In genomic region chr16:10744370-10745030, GRCh38 we compare ENCODE assay signal across 8 cellular contexts. TPM values are rescaled to one million over a fixed set of nuclear protein-coding genes. Genes with fewer than 3 reads are reported as not detected.
DNase-seq lines count a peak whose midpoint lies in the region; ATAC-seq and TF ChIP-seq lines count a peak whose summit lies in the region.

No MANE protein-coding gene starts in this region.

- H3K36me3 ChIP-seq in A673 (ENCODE audit: insufficient read depth, low read length, poor library complexity, severe bottlenecking) (no peaks in the 10 kb centered on the region), adrenal gland (replicated peaks in 1 of 2) (peaks cover 0 to 17% of the 10 kb centered on the region in 2 donors), iPS-20b (ENCODE audit: insufficient read depth, low read depth, low read length) (peaks cover 14% of the 10 kb centered on the region; the same call in 1 of the 2 replicates), stomach (peaks cover 19 to 32% (median 29%) of the 10 kb centered on the region in 4 donors)

- H3K23me2 ChIP-seq in H9 (ENCODE audit: insufficient read length, low read depth, low read length, poor library complexity, severe bottlenecking): peaks cover 3% of the 10 kb centered on the region

- H2AFZ ChIP-seq in H9 (ENCODE audit: low read length): no peak overlapping the region

- no peak overlapping the region for H4K91ac ChIP-seq in H9 (ENCODE audit: insufficient read length, low read depth, low read length)

- no peak overlapping the region for H2BK120ac ChIP-seq in H9 (ENCODE audit: low read depth, low read length, poor library complexity, severe bottlenecking)

- H2BK12ac ChIP-seq in H9 (ENCODE audit: insufficient read length, low read depth, low read length): no peak overlapping the region

- H3K27me3 Mint-ChIP-seq in H9 (ENCODE audit: low read depth): no peaks in the 10 kb centered on the region

- H3K4me3 ChIP-seq in A673 (ENCODE audit: low read depth, low read length, poor library complexity, severe bottlenecking) (peak overlapping the region; percentile 57), adrenal gland (peak overlapping the region in 2 of 4 donors; percentile 20 to 61), iPS-20b (ENCODE audit: low read length) (peak overlapping the region; percentile 88), stomach (peak overlapping the region; percentile 45 to 62 (median 52))

- H3K23ac ChIP-seq in H9 (ENCODE audit: insufficient read length, low read depth, low read length): no peak overlapping the region

- peak overlapping the region; percentile 70 to 96 (median 83); a peak in 6 of 7 replicates for H3K27ac Mint-ChIP-seq in H9

- no peaks in the 10 kb centered on the region for H3K79me2 ChIP-seq in H9 (ENCODE audit: insufficient read depth, low read length)

- POLR2A ChIA-PET in A673 (lab: Charles Lee; ENCODE audit: low non-redundant PET): no interaction called here

- TF ChIP-seq CTCF in A673 (conservative IDR thresholded peaks at IDR 0.05; ENCODE audit: low read depth, low read length) (no peak), H9 (conservative IDR thresholded peaks at IDR 0.05) (no peak), adrenal gland (IDR thresholded peaks at IDR 0.05) (no peak), stomach (IDR thresholded peaks at IDR 0.05) (no peak)

- H3K9me3 ChIP-seq in A673 (ENCODE audit: low read depth, low read length, poor library complexity, severe bottlenecking) (no peaks in the 10 kb centered on the region), H9 (ENCODE audit: control insufficient read depth, low read depth, low read length) (no peaks in the 10 kb centered on the region), adrenal gland (replicated peaks in 1 of 3) (no peaks in the 10 kb centered on the region), iPS-20b (ENCODE audit: insufficient read depth, low read depth, low read length) (no peaks in the 10 kb centered on the region), stomach (no peaks in the 10 kb centered on the region)

- H3K4me1 Mint-ChIP-seq in H9: peaks cover 10 to 16% of the 10 kb centered on the region in 2 experiments

- no peak overlapping the region for H3K18ac ChIP-seq in H9 (ENCODE audit: insufficient read length, low read depth, low read length)

- DNase-seq in A673 (ENCODE audit: low spot score) (no peak), H9 (no peak), adrenal gland (peak in 6 of 7 donors; percentile 23 to 55 (median 44)), stomach (no peak), KG1 (lab: John Stamatoyannopoulos, UW) (no peak)
- DNase-seq in stimulated activated CD4-positive, alpha-beta T cell treated with anti-CD3 and anti-CD28 coated beads, Interleukin-1b, Interleukin-23, amount 100 ng/mL, for 48 hours: no peak

- H3K79me1 ChIP-seq in H9 (ENCODE audit: insufficient read depth, low read depth, low read length, poor library complexity, severe bottlenecking): no peaks in the 10 kb centered on the region

- H4K20me1 ChIP-seq in H9 (ENCODE audit: control insufficient read depth, insufficient read depth, insufficient read length): no peaks in the 10 kb centered on the region

- no peak overlapping the region for H3K56ac ChIP-seq in H9 (ENCODE audit: insufficient read length, low read depth, low read length)

- no peak for ATAC-seq in GM19035 (IDR thresholded peaks at IDR 0.05; ENCODE audit: unreplicated experiment)

- H2AK5ac ChIP-seq in H9 (ENCODE audit: insufficient read length, low read length): no peak overlapping the region

- peak overlapping the region; percentile 94 to 95 for H3K4me3 Mint-ChIP-seq in H9

- no CpG with 5 or more reads among the region's 17 CpGs for WGBS in H9 (ENCODE audit: extremely low coverage, insufficient read length, low lambda C conversion rate)
- WGBS in adrenal gland, 4 donors: 36 to 42% (median 39%) methylated on average over 16 to 17 of the region's 17 CpGs
- 39 to 42% (median 40%) methylated on average over 17 of the region's 17 CpGs for WGBS in stomach, 5 donors

- H3K27me3 ChIP-seq in A673 (replicated peaks; ENCODE audit: insufficient read depth, low read depth, low read length, poor library complexity) (no peaks in the 10 kb centered on the region), H9 (ENCODE audit: insufficient read depth, low read length) (no peaks in the 10 kb centered on the region), adrenal gland (no peaks in the 10 kb centered on the region), iPS-20b (ENCODE audit: insufficient read depth, low read length) (no peaks in the 10 kb centered on the region), stomach (no peaks in the 10 kb centered on the region)

- no peak overlapping the region for H2BK15ac ChIP-seq in H9 (ENCODE audit: low read depth, low read length)

- no peaks in the 10 kb centered on the region; a peak in 1 of 5 replicates for H3K9me3 Mint-ChIP-seq in H9

- H3K14ac ChIP-seq in H9 (ENCODE audit: insufficient read depth, low read length): no peak overlapping the region

- BruUV-seq in A673 (replicated peaks; lab: Mats Ljungman, UMichigan): no TSS peak

- H2BK20ac ChIP-seq in H9 (ENCODE audit: low read depth, low read length, poor library complexity, severe bottlenecking): no peak overlapping the region

- H2BK5ac ChIP-seq in H9 (ENCODE audit: insufficient read length, low read length): no peak overlapping the region

- no peak overlapping the region for H4K8ac ChIP-seq in H9 (replicated peaks; ENCODE audit: insufficient read length, low read depth, low read length)

- no peak overlapping the region for H3K4ac ChIP-seq in H9 (ENCODE audit: low read depth, low read length)

- H3K4me2 ChIP-seq in H9 (ENCODE audit: insufficient read depth, insufficient read length, low read length): peak overlapping the region; percentile 40

- no peak for TF ChIP-seq EP300 in stomach (IDR thresholded peaks at IDR 0.05)

- intact Hi-C loops in A673 (cut with micrococcal nuclease; ENCODE audit: unreplicated experiment): loop anchor here (5.0 kb wide), 1 partner anchor 173 kb away; no protein-coding TSS in a partner anchor
- intact Hi-C loops in adrenal gland (cut with DNase I): loop anchor here (5.0 kb wide), 2 partner anchors 88 to 173 kb away; no protein-coding TSS in a partner anchor
- intact Hi-C loops in stomach (cut with DNase I; ENCODE audit: low total_unique reads): no loop called here

- H4K5ac ChIP-seq in H9 (ENCODE audit: insufficient read length, low read depth, low read length): no peak overlapping the region

- H3K4me1 ChIP-seq in A673 (ENCODE audit: insufficient read depth, low read length, poor library complexity, severe bottlenecking): peaks cover 5% of the 10 kb centered on the region
- no peaks in the 10 kb centered on the region for H3K4me1 ChIP-seq in H9 (ENCODE audit: insufficient read depth, low read length)
- peaks cover 15 to 34% of the 10 kb centered on the region in 2 donors for H3K4me1 ChIP-seq in adrenal gland (replicated peaks in 1 of 2)
- no peaks in the 10 kb centered on the region; the same call in 1 of the 2 replicates for H3K4me1 ChIP-seq in iPS-20b (ENCODE audit: insufficient read depth, low read length)
- peaks cover 11 to 43% (median 25%) of the 10 kb centered on the region in 4 donors for H3K4me1 ChIP-seq in stomach

- H3K27ac ChIP-seq in A673 (ENCODE audit: low read depth, low read length, poor library complexity, severe bottlenecking) (peak overlapping the region; percentile 98), H9 (ENCODE audit: insufficient read length, low read depth, low read length) (no peak overlapping the region), adrenal gland (peak overlapping the region; percentile 22 to 100 (median 95)), iPS-20b (ENCODE audit: low read length) (no peak overlapping the region), stomach (peak overlapping the region; percentile 53 to 98 (median 96))

- CTCF ChIA-PET in A673 (lab: Charles Lee): interaction anchor here (1.2 kb wide), 1 partner anchor 174 kb away, joined by 4 read pairs; no protein-coding TSS in a partner anchor

- no peak for TF ChIP-seq POLR2A in adrenal gland (IDR thresholded peaks at IDR 0.05)
- no peak for TF ChIP-seq POLR2A in stomach (IDR thresholded peaks at IDR 0.05)

- no peak overlapping the region for H3T11ph ChIP-seq in H9 (ENCODE audit: low read length)

- H3K36me3 Mint-ChIP-seq in H9 (ENCODE audit: insufficient read depth in 1 of 3, low read depth in 3 of 3): peaks cover 0 to 29% (median 4%) of the 10 kb centered on the region in 3 experiments; a peak in 5 of 7 replicates

- H3K9ac ChIP-seq in H9 (ENCODE audit: extremely low read depth, insufficient read length, low read length) (no peak overlapping the region), iPS-20b (ENCODE audit: low read depth, low read length) (peak overlapping the region; percentile 86)

RNA-seq across cellular contexts. Expression of gene NUBP1, which starts 0.9 kb away (rescaled TPM):
- 22.9 and 25.2 TPM in 2 replicates for total RNA-seq in A673 (2021)
- 36.5 and 37.6 TPM in 2 replicates for total RNA-seq in H9 (2021)
- total RNA-seq in adrenal gland: 10 to 100 TPM; 22.5 to 75.1 (median 53.8) TPM
- polyA plus RNA-seq in adrenal gland: 10 to 100 TPM; 65.4 to 91.8 (median 87.0) TPM
- total RNA-seq in stomach: 100 to 1,000 TPM in 1 of 5 donors, 10 to 100 TPM in 3, 1 to 10 TPM in 1; 2.2 to 239 (median 22.8) TPM
- polyA plus RNA-seq in stomach: 10 to 100 TPM; 37.0 to 46.6 (median 41.1) TPM

RNA-seq across cellular contexts. Expression of gene TEKT5, which starts 49.8 kb away (rescaled TPM):
- not detected in 2 replicates for total RNA-seq in A673 (2021)
- total RNA-seq in H9 (2021): 0.31 TPM in 1 of 2 replicates, not detected in the other
- total RNA-seq in adrenal gland: under 1 TPM in 1 of 8 donors, not detected in 7; 0.36 TPM
- under 1 TPM in 2 of 3 donors, not detected in 1; 0.34 to 0.88 TPM for polyA plus RNA-seq in adrenal gland
- 10 to 100 TPM in 1 of 5 donors, 1 to 10 TPM in 2, under 1 TPM in 1, not detected in 1; 0.45 to 22.8 (median 1.6) TPM for total RNA-seq in stomach
- under 1 TPM in 2 of 3 donors, not detected in 1; 0.28 to 0.62 TPM for polyA plus RNA-seq in stomach

Comparison
In these comparisons a context has a peak if more than half of its experiments do, and no peak if none do; other contexts are left out.
1. DNase-seq: peak in adrenal gland (6 of 7); none in A673 (single experiment), H9 (single experiment), stomach (single experiment), KG1 (single experiment) and stimulated activated CD4-positive, alpha-beta T cell treated with anti-CD3 and anti-CD28 coated beads, Interleukin-1b, Interleukin-23, amount 100 ng/mL, for 48 hours (single experiment).
2. H3K27ac ChIP-seq: peak in A673 (single experiment), adrenal gland (5 of 5) and stomach (5 of 5); none in H9 (single experiment) and iPS-20b (single experiment).